Comparison of ENCODE assay signal across 11 cellular contexts in the genomic region with DNA sequence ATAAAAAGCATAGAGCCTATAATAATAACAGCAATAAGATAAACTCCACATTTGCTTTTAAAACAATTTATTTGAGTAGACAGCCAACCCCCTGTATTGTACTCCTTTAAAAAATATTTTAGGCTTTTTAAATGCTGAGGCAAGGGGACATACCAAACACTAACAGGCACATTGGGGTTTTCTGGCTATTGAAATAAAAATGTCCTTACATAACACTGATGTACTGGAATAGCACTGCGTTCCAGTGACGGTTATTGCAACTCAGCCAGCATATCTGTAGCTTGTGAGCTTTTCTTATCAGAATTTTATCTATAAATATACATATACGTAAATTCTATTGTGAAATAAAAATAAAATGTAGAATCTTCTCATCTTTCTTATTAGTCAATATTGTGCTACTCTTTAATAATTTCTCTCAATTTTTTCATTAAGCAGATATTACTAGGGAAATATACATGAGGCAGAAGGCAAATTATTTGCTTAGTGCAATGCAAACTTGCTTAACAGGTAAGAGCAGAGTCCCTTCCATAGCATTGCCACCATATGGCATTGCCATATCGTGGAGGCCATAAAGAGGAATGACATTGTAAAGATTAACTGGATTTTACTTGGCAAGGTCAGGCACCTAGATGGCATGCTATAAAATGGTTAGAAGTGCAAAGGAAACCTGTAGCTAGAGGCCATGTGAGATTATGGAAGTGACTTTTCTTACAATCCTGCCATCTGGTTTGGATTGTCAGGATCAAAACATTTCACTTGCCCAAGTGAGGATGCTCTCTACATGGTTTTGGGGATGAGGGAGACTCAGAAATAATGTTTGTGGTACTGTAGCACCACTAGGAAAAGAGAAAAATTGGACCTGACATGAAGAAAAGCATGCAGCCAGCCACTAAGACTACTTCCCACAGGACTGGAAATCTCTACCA.
A peak's percentile ranks its signal among the peaks of the same experiment; 100 is the strongest.
DNase-seq lines count a peak whose midpoint lies in the region; ATAC-seq and TF ChIP-seq lines count a peak whose summit lies in the region.
"Had no signal": no experiment of that assay in that cellular context is flagged by ENCODE, and none has a peak within 500 bp of the region (broad histone marks: within the 10 kb centered on the region; RNA-seq: fewer than 3 reads in every experiment).

No MANE protein-coding gene starts in this region.

- H3K79me2 ChIP-seq in smooth muscle cell (ENCODE audit: low read depth), result no peaks in the 10 kb centered on the region

- H3K36me3 ChIP-seq in HUES6 (ENCODE audit: control insufficient read depth, insufficient read depth, low read length), result no peaks in the 10 kb centered on the region
- H3K36me3 ChIP-seq in heart left ventricle, result no peaks in the 10 kb centered on the region
- no peaks in the 10 kb centered on the region for H3K36me3 ChIP-seq in smooth muscle cell (ENCODE audit: low read depth)
- H3K36me3 ChIP-seq: adrenal gland had no signal

- no peaks in the 10 kb centered on the region for H3K27me3 ChIP-seq in HUES6 (ENCODE audit: control insufficient read depth, insufficient read depth, low read length)
- no peaks in the 10 kb centered on the region for H3K27me3 ChIP-seq in heart left ventricle
- no peaks in the 10 kb centered on the region for H3K27me3 ChIP-seq in smooth muscle cell (ENCODE audit: low read depth)
- H3K27me3 ChIP-seq: adrenal gland had no signal

- ATAC-seq in heart left ventricle, result peak; percentile 55 to 82 (median 76)
- ATAC-seq in GM18909 (IDR thresholded peaks at IDR 0.05; ENCODE audit: poor library complexity, unreplicated experiment), result no peak

- H4K20me1 ChIP-seq in smooth muscle cell (ENCODE audit: low read depth), result no peaks in the 10 kb centered on the region

- H3K27ac ChIP-seq in HUES6 (ENCODE audit: low read depth, low read length) (peak overlapping the region; percentile 63; the same call in 1 of the 2 replicates), heart left ventricle (peak overlapping the region in 9 of 12 donors; percentile 14 to 78 (median 42)), smooth muscle cell (ENCODE audit: low read depth) (peak overlapping the region; percentile 98)

- TF ChIP-seq POLR2A in heart left ventricle (IDR thresholded peaks at IDR 0.05), result no peak

- H3K9ac ChIP-seq in HUES6 (ENCODE audit: low read length) (peak overlapping the region; percentile 22), smooth muscle cell (ENCODE audit: low read depth) (peak overlapping the region; percentile 63)

- WGBS in heart left ventricle, 4 donors, result 47 to 64% (median 51%) methylated on average over 4 of the region's 4 CpGs
- 52% methylated on average over 4 of the region's 4 CpGs for WGBS in smooth muscle cell (ENCODE audit: low lambda C conversion rate)

- DNase-seq in amniotic epithelial cell (ENCODE audit: low read depth) (peak; percentile 84), heart left ventricle (no peak), smooth muscle cell (lab: John Stamatoyannopoulos, UW; ENCODE audit: unreplicated experiment) (no peak), NCI-H2171 treated with DMSO at 0.1 percent for 48 hours (lab: John Stamatoyannopoulos, UW) (no peak), head of caudate nucleus (no peak)
- DNase-seq in effector CD4-positive, alpha-beta T cell, result no peak
- DNase-seq: activated CD4-positive, alpha-beta T cell treated with anti-CD3 and anti-CD28 coated beads for 1 hour; NCI-H146 had no signal

- peak overlapping the region; percentile 77 for H3K4me2 ChIP-seq in smooth muscle cell

- H3F3A ChIP-seq in smooth muscle cell (ENCODE audit: low read depth), result peaks cover 19% of the 10 kb centered on the region

- no peaks in the 10 kb centered on the region for H3K9me3 ChIP-seq in HUES6 (ENCODE audit: control insufficient read depth, insufficient read depth, low read depth, low read length)
- no peaks in the 10 kb centered on the region for H3K9me3 ChIP-seq in heart left ventricle
- no peaks in the 10 kb centered on the region for H3K9me3 ChIP-seq in smooth muscle cell (replicated peaks; ENCODE audit: low read depth)
- H3K9me3 ChIP-seq: adrenal gland had no signal

- no peak overlapping the region for H2AFZ ChIP-seq in smooth muscle cell (ENCODE audit: low read depth)

- no peak for TF ChIP-seq CTCF in heart left ventricle (IDR thresholded peaks at IDR 0.05)
- no peak for TF ChIP-seq CTCF in smooth muscle cell (IDR thresholded peaks at IDR 0.05; ENCODE audit: borderline replicate concordance, insufficient read depth, poor library complexity, severe bottlenecking)

- intact Hi-C loops in heart left ventricle (cut with DNase I) (no loop called here), head of caudate nucleus (cut with DNase I) (no loop called here)

- H3K4me1 ChIP-seq in HUES6 (ENCODE audit: control insufficient read depth, insufficient read depth, low read length) (peaks cover 34% of the 10 kb centered on the region), heart left ventricle (peaks cover 0 to 11% (median 7%) of the 10 kb centered on the region in 12 donors), smooth muscle cell (ENCODE audit: low read depth) (peaks cover 12% of the 10 kb centered on the region)

- H3K4me3 ChIP-seq in HUES6 (ENCODE audit: low read depth, low read length), result no peak overlapping the region
- H3K4me3 ChIP-seq in heart left ventricle, result no peak overlapping the region
- no peak overlapping the region for H3K4me3 ChIP-seq in smooth muscle cell
- H3K4me3 ChIP-seq: adrenal gland had no signal

Comparison
In these comparisons a context has a peak if more than half of its experiments do, and no peak if none do; other contexts are left out.
1. H3K27ac ChIP-seq: peak in every context shown above with its lines; median percentile 98 in smooth muscle cell; 63 in HUES6; 42 in heart left ventricle.